26 cellular contexts compared by ENCODE assay signal in the genomic region with DNA sequence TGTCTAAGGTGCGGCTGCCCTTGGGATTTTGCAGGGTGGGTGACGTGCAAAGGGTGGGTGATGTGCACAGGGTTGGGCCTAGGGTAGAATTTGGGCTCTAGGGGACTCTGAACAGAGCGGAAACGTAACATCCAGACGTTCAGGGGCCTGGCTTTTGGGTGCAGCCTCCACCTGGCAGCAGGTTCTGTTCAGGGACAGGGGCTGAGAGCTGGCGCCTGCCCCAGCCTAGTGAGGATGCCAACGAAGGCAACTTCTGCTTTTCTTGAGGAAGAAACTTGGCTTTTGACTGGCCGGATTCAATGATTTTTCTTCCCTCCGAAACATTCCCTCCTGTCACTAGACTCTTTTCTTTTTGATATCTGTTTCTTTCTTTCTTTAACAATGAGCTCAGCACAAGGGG. TPM values are rescaled to one million over a fixed set of nuclear protein-coding genes. Genes with fewer than 3 reads are reported as not detected.
"Had no signal": no experiment of that assay in that cellular context is flagged by ENCODE, and none has a peak within 500 bp of the region (broad histone marks: within the 10 kb centered on the region; RNA-seq: fewer than 3 reads in every experiment).

No MANE protein-coding gene starts in this region.

- H3K4me3 ChIP-seq: cardiac muscle cell, esophagus muscularis mucosa, gastroesophageal sphincter, heart right ventricle, left lung, pancreas, right lobe of liver had no signal

- DNase-seq: activated B cell treated with CpG ODN at 0.5 μM for 24 hours; activated CD4-positive, alpha-beta memory T cell treated with anti-CD3 and anti-CD28 coated beads, Interleukin-2, amount 10 ng/mL, durations not matched to agents 7 days and 5 days; activated CD4-positive, alpha-beta T cell treated with anti-CD3 and anti-CD28 coated beads for 48 hours; activated CD8-positive, alpha-beta memory T cell treated with anti-CD3 and anti-CD28 coated beads, Interleukin-2, amount 10 ng/mL, durations not matched to agents 7 days and 5 days; activated naive CD8-positive, alpha-beta T cell treated with anti-CD3 and anti-CD28 coated beads for 36 hours; amniotic stem cell; effector CD8-positive, alpha-beta T cell; small intestine; stimulated activated CD4-positive, alpha-beta T cell treated with anti-CD3 and anti-CD28 coated beads, Interleukin-15, amount 100 ng/mL, for 24 hours; stimulated activated CD4-positive, alpha-beta T cell treated with anti-CD3 and anti-CD28 coated beads, Interleukin-2, amount 100 ng/mL, for 48 hours had no signal

- H3K36me3 Mint-ChIP-seq: activated CD8-positive, alpha-beta memory T cell treated with anti-CD3 and anti-CD28 coated beads, Interleukin-2, amount 10 ng/mL, durations not matched to agents 7 days and 5 days; activated naive CD8-positive, alpha-beta T cell treated with anti-CD3 and anti-CD28 coated beads for 36 hours; type B pancreatic cell had no signal

- H3K4me3 Mint-ChIP-seq: activated B cell treated with CpG ODN at 0.5 μM for 24 hours; activated CD4-positive, alpha-beta memory T cell treated with anti-CD3 and anti-CD28 coated beads, Interleukin-2, amount 10 ng/mL, durations not matched to agents 7 days and 5 days; activated CD8-positive, alpha-beta memory T cell treated with anti-CD3 and anti-CD28 coated beads, Interleukin-2, amount 10 ng/mL, durations not matched to agents 7 days and 5 days; activated naive CD8-positive, alpha-beta T cell treated with anti-CD3 and anti-CD28 coated beads for 36 hours; dendritic cell treated with granulocyte-macrophage colony-stimulating factor and Interleukin-4, amounts not matched to agents 40 ng/mL and 50 ng/mL, for 4 days; stimulated activated naive CD8-positive, alpha-beta T cell treated with anti-CD3 and anti-CD28 coated beads, Interleukin-15, Interleukin-2, amounts not matched to agents 100 ng/mL and 50 ng/mL, for 24 hours; T-helper 1 cell treated with Interleukin-12 subunit alpha and Interleukin-12 subunit beta and Interleukin-4 antibody, amounts not matched to agents 30 μg/mL and 1 μg/mL, for 36 hours; type B pancreatic cell had no signal

- H3K27ac ChIP-seq: cardiac muscle cell, esophagus muscularis mucosa, gastroesophageal sphincter, heart right ventricle, left lung, right lobe of liver had no signal

- H3K4me1 Mint-ChIP-seq: activated CD4-positive, alpha-beta memory T cell treated with anti-CD3 and anti-CD28 coated beads, Interleukin-2, amount 10 ng/mL, durations not matched to agents 7 days and 5 days; activated CD8-positive, alpha-beta memory T cell treated with anti-CD3 and anti-CD28 coated beads, Interleukin-2, amount 10 ng/mL, durations not matched to agents 7 days and 5 days; activated naive CD8-positive, alpha-beta T cell treated with anti-CD3 and anti-CD28 coated beads for 36 hours had no signal

- H3K36me3 ChIP-seq: cardiac muscle cell, esophagus muscularis mucosa, gastroesophageal sphincter, heart right ventricle, left lung, pancreas, right lobe of liver had no signal

- H3K9me3 Mint-ChIP-seq: activated CD4-positive, alpha-beta memory T cell treated with anti-CD3 and anti-CD28 coated beads, Interleukin-2, amount 10 ng/mL, durations not matched to agents 7 days and 5 days; activated naive CD8-positive, alpha-beta T cell treated with anti-CD3 and anti-CD28 coated beads for 36 hours; dendritic cell treated with granulocyte-macrophage colony-stimulating factor and Interleukin-4, amounts not matched to agents 40 ng/mL and 50 ng/mL, for 4 days; T-helper 1 cell treated with Interleukin-12 subunit alpha and Interleukin-12 subunit beta and Interleukin-4 antibody, amounts not matched to agents 30 μg/mL and 1 μg/mL, for 36 hours; type B pancreatic cell had no signal

- H3K9me3 ChIP-seq: esophagus muscularis mucosa, gastroesophageal sphincter, heart right ventricle, left lung, pancreas, right lobe of liver had no signal

- H3K27ac Mint-ChIP-seq: activated B cell treated with CpG ODN at 0.5 μM for 24 hours; activated CD4-positive, alpha-beta memory T cell treated with anti-CD3 and anti-CD28 coated beads, Interleukin-2, amount 10 ng/mL, durations not matched to agents 7 days and 5 days; activated CD8-positive, alpha-beta memory T cell treated with anti-CD3 and anti-CD28 coated beads, Interleukin-2, amount 10 ng/mL, durations not matched to agents 7 days and 5 days; activated naive CD8-positive, alpha-beta T cell treated with anti-CD3 and anti-CD28 coated beads for 36 hours; dendritic cell treated with granulocyte-macrophage colony-stimulating factor and Interleukin-4, amounts not matched to agents 40 ng/mL and 50 ng/mL, for 4 days; stimulated activated naive CD8-positive, alpha-beta T cell treated with anti-CD3 and anti-CD28 coated beads, Interleukin-15, Interleukin-2, amounts not matched to agents 100 ng/mL and 50 ng/mL, for 24 hours; T-helper 1 cell treated with Interleukin-12 subunit alpha and Interleukin-12 subunit beta and Interleukin-4 antibody, amounts not matched to agents 30 μg/mL and 1 μg/mL, for 36 hours; type B pancreatic cell had no signal

- H3K27me3 ChIP-seq: pancreas, right lobe of liver had no signal

RNA-seq across cellular contexts. Expression of a gene that starts 38.7 kb away (rescaled TPM):
- total RNA-seq: activated B cell treated with CpG ODN at 0.5 μM for 24 hours; activated CD4-positive, alpha-beta memory T cell treated with anti-CD3 and anti-CD28 coated beads, Interleukin-2, amount 10 ng/mL, durations not matched to agents 7 days and 5 days; activated CD8-positive, alpha-beta memory T cell treated with anti-CD3 and anti-CD28 coated beads, Interleukin-2, amount 10 ng/mL, durations not matched to agents 7 days and 5 days; activated naive CD8-positive, alpha-beta T cell treated with anti-CD3 and anti-CD28 coated beads for 36 hours; chondrocyte; endothelial cell of umbilical vein; esophagus muscularis mucosa; gastroesophageal sphincter; kidney epithelial cell; left lung; mononuclear cell; pulmonary artery endothelial cell had no signal
- polyA plus RNA-seq: endothelial cell of umbilical vein, heart right ventricle had no signal
